Comparison of ENCODE assay signal across 1 cellular context in genomic region chr16:23821875-23822688, GRCh38.
TF ChIP-seq lines count a peak whose summit lies in the region.

No MANE protein-coding gene starts in this region.

TF ChIP-seq in K562, 482 proteins besides CTCF, POLR2A, EP300 and RAD21 (continued from another document and continues in another):
- TF ChIP-seq ZNF639 (CRISPR knock-in tag; conservative IDR thresholded peaks at IDR 0.05 in 1 of 2, IDR thresholded peaks at IDR 0.05 in 1 of 2) (peak in 1 of 2 experiments; percentile 82; a peak in 2 of 4 replicates), BHLHE40 (IDR thresholded peaks at IDR 0.05; ENCODE audit: low read length) (peak; percentile 60), TRIM24 (IDR thresholded peaks at IDR 0.05) (peak; percentile 64 to 93; a peak in 3 of 4 replicates), FOXP1 (CRISPR knock-in tag; IDR thresholded peaks at IDR 0.05) (no peak), POLR2G (IDR thresholded peaks at IDR 0.05; ENCODE audit: low read depth, low read length) (no peak), NEUROD1 (IDR thresholded peaks at IDR 0.05; ENCODE audit: borderline replicate concordance, low read depth, low read length, partially characterized antibody) (peak; percentile 89), E2F4 (CRISPR knock-in tag; IDR thresholded peaks at IDR 0.05; ENCODE audit: low read depth) (no peak), FUS (optimal IDR thresholded peaks at IDR 0.05; ENCODE audit: low read depth, low read length) (no peak), E2F5 (CRISPR knock-in tag; IDR thresholded peaks at IDR 0.05) (no peak), ZNF76 (CRISPR knock-in tag; IDR thresholded peaks at IDR 0.05; ENCODE audit: borderline replicate concordance) (no peak), KLF16 (IDR thresholded peaks at IDR 0.05) (peak; percentile 46; the same call in 1 of the 2 replicates), GATAD2B (IDR thresholded peaks at IDR 0.05; ENCODE audit: borderline replicate concordance) (peak; percentile 84), PHF21A (IDR thresholded peaks at IDR 0.05; ENCODE audit: borderline replicate concordance, low read depth) (no peak), SAP30 (IDR thresholded peaks at IDR 0.05; ENCODE audit: borderline replicate concordance, insufficient read depth, low read depth, low read length, poor library complexity, severe bottlenecking) (no peak), TARDBP (IDR thresholded peaks at IDR 0.05) (no peak), FOXK2 (conservative IDR thresholded peaks at IDR 0.05 in 1 of 2, IDR thresholded peaks at IDR 0.05 in 1 of 2; ENCODE audit: low read depth in 2 of 2) (peak in 1 of 2 experiments; percentile 40; a peak in 2 of 4 replicates), MYC (IDR thresholded peaks at IDR 0.05; ENCODE audit: low read depth, low read length) (no peak; the same call in 1 of the 2 replicates), MYC (CRISPR knock-in tag; IDR thresholded peaks at IDR 0.05; ENCODE audit: borderline replicate concordance, low read depth) (no peak), ZNF766 (CRISPR knock-in tag; conservative IDR thresholded peaks at IDR 0.05) (0 out of 2 replicates have a peak, but pooled peaks have one; percentile 35), HDAC1 (IDR thresholded peaks at IDR 0.05) (peak; percentile 86 to 97), CEBPB (tag; IDR thresholded peaks at IDR 0.05) (peak; percentile 77), ELK1 (CRISPR knock-in tag; IDR thresholded peaks at IDR 0.05) (no peak), DLX4 (CRISPR knock-in tag; IDR thresholded peaks at IDR 0.05) (no peak), ZNF561 (CRISPR knock-in tag; conservative IDR thresholded peaks at IDR 0.05) (no peak), SNIP1 (IDR thresholded peaks at IDR 0.05; ENCODE audit: low read depth) (no peak), ETV5 (CRISPR knock-in tag; IDR thresholded peaks at IDR 0.05; ENCODE audit: low read depth) (peak; percentile 60; the same call in 1 of the 2 replicates), HDAC3 (IDR thresholded peaks at IDR 0.05; ENCODE audit: borderline replicate concordance, partially characterized antibody) (peak; percentile 94), PHB2 (IDR thresholded peaks at IDR 0.05; ENCODE audit: low read depth) (peak; percentile 78; the same call in 1 of the 2 replicates), KLF6 (CRISPR knock-in tag; IDR thresholded peaks at IDR 0.05; ENCODE audit: borderline replicate concordance) (0 out of 2 replicates have a peak, but pooled peaks have one; percentile 21), CEBPG (CRISPR knock-in tag; IDR thresholded peaks at IDR 0.05) (no peak), CEBPG (tag; conservative IDR thresholded peaks at IDR 0.05 in 1 of 2, IDR thresholded peaks at IDR 0.05 in 1 of 2) (peak; percentile 5 to 55; a peak in 2 of 4 replicates), MAFK (IDR thresholded peaks at IDR 0.05; ENCODE audit: low read length) (peak; percentile 94), TEAD2 (tag; IDR thresholded peaks at IDR 0.05) (peak; percentile 3; the same call in 1 of the 2 replicates), NFE2L1 (tag; IDR thresholded peaks at IDR 0.05; ENCODE audit: borderline replicate concordance, low read depth) (no peak), BACH1 (tag; IDR thresholded peaks at IDR 0.05) (no peak), NFIC (IDR thresholded peaks at IDR 0.05) (peak; percentile 96), PRMT5 (CRISPR knock-in tag; IDR thresholded peaks at IDR 0.05) (no peak), LARP7 (IDR thresholded peaks at IDR 0.05) (no peak; the same call in 1 of the 2 replicates), SRF (CRISPR knock-in tag; IDR thresholded peaks at IDR 0.05) (0 out of 4 replicates have a peak, but pooled peaks of 1 of the 2 experiments have one; percentile 25), ZNF280A (IDR thresholded peaks at IDR 0.05; ENCODE audit: low read depth, partially characterized antibody) (no peak), ZNF583 (CRISPR knock-in tag; IDR thresholded peaks at IDR 0.05) (peak; percentile 60; the same call in 1 of the 2 replicates), RREB1 (CRISPR knock-in tag; IDR thresholded peaks at IDR 0.05) (peak; percentile 76), RBM14 (IDR thresholded peaks at IDR 0.05; ENCODE audit: borderline replicate concordance, insufficient read depth, low read depth, low read length) (no peak), MCM5 (IDR thresholded peaks at IDR 0.05; ENCODE audit: low read depth) (no peak), ZNF584 (CRISPR knock-in tag; IDR thresholded peaks at IDR 0.05; ENCODE audit: low read depth) (0 out of 2 replicates have a peak, but pooled peaks have one; percentile 65), HBP1 (CRISPR knock-in tag; IDR thresholded peaks at IDR 0.05) (no peak), SRSF1 (IDR thresholded peaks at IDR 0.05; ENCODE audit: low read depth, low read length) (no peak), NFE2 (IDR thresholded peaks at IDR 0.05; ENCODE audit: low read depth) (peak; percentile 96), NR2C1 (IDR thresholded peaks at IDR 0.05) (peak; percentile 96), NR2C1 (tag; IDR thresholded peaks at IDR 0.05) (peak; percentile 97), E2F8 (IDR thresholded peaks at IDR 0.05; ENCODE audit: low read depth, partially characterized antibody) (no peak)
